8 cellular contexts compared by ENCODE assay signal in the genomic region with DNA sequence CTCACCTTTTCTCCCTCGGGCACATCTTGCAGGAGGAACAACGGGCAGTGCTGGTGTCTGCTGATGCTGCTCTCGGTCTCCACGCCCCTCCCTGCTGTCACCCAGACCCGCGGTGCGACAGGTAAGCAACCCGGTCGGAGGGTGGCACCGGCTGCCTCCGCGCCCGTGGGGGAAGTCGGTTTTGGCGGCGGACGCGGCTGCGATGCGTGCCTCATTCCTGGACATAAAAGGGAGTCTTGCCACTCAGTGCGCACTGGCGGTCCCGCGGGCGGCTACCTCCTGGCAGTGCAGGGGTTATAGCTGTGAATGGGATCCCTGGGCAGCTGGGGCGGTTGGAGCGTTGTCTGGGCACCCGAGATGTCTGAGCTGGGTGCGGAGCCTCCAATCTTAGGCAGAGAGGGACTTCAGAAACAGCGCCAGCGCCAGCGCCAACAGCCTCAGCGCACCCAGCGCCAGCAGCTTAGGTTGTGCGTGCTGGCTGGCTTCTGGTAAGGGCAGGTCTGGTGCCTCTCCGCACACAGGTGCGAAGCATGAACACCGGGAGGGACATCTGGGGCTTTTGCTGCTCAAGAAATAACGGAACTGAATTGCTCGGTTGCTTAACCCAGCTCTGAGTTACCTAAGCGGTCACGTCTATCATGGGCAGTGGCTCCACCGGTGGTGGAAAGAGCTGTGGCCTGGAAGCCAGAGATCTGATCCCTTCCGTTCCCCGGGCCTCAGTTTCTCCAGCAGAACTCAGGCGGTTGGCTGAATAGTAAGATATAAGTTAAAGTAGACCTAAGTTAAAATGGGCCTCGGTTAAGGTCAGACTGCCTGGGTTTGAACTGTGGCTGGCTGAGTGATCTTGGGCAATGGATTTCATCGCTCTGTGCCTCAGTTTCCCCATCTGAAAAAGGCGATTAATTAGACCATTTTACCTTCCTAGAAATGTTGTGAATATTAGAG. TPM values are rescaled to one million over a fixed set of nuclear protein-coding genes. Genes with fewer than 3 reads are reported as not detected.
A peak's percentile ranks its signal among the peaks of the same experiment; 100 is the strongest.
DNase-seq lines count a peak whose midpoint lies in the region; TF ChIP-seq lines count a peak whose summit lies in the region.

No MANE protein-coding gene starts in this region.

- H3K27me3 ChIP-seq in breast epithelium (peaks cover 0 to 42% of the 10 kb centered on the region in 2 donors), mammary epithelial cell (ENCODE audit: insufficient read depth, low read length) (peaks cover 28% of the 10 kb centered on the region), uterus (no peaks in the 10 kb centered on the region)

- H4K20me1 ChIP-seq in mammary epithelial cell (ENCODE audit: insufficient read depth, low read length): no peaks in the 10 kb centered on the region

- dilution Hi-C loops in mammary epithelial cell (cut with HindIII; ENCODE audit: low sequenced_read_pairs): no loop called here

- CTCF ChIA-PET in MCF 10A (lab: Yijun Ruan, JAX) (no interaction called here), mammary epithelial cell (lab: Charles Lee; ENCODE audit: low non-redundant PET) (interaction anchor here (0.7 kb wide), 1 partner anchor 139 kb away, joined by 3 read pairs; no protein-coding TSS in a partner anchor)

- no peak overlapping the region for H3K9ac ChIP-seq in mammary epithelial cell (ENCODE audit: insufficient read depth, low read length)

- H3K27ac ChIP-seq in breast epithelium (peak overlapping the region; percentile 42 to 81), mammary epithelial cell (ENCODE audit: insufficient read depth, low read depth, low read length) (no peak overlapping the region), mesodermal cell (ENCODE audit: low read depth, low read length, severe bottlenecking) (no peak overlapping the region), uterus (peak overlapping the region; percentile 73 to 82)

- H3K36me3 ChIP-seq in breast epithelium (no peaks in the 10 kb centered on the region), mammary epithelial cell (ENCODE audit: insufficient read depth, low read length) (no peaks in the 10 kb centered on the region), mesodermal cell (ENCODE audit: control insufficient read depth, insufficient read depth, low read length) (no peaks in the 10 kb centered on the region), uterus (no peaks in the 10 kb centered on the region)

- no peak overlapping the region for H3K27ac Mint-ChIP-seq in MCF 10A (ENCODE audit: low read depth, unreplicated experiment)

- TF ChIP-seq POLR2A in breast epithelium (IDR thresholded peaks at IDR 0.05): no peak
- no peak for TF ChIP-seq POLR2A in uterus (IDR thresholded peaks at IDR 0.05)

- H3K27me3 Mint-ChIP-seq in MCF 10A (ENCODE audit: insufficient read depth, unreplicated experiment): peaks cover 14% of the 10 kb centered on the region

- no peak overlapping the region for H2AFZ ChIP-seq in mammary epithelial cell (ENCODE audit: low read depth, low read length)

- H3K36me3 Mint-ChIP-seq in MCF 10A (ENCODE audit: insufficient read depth, unreplicated experiment): no peaks in the 10 kb centered on the region

- peak overlapping the region; percentile 56 to 67 (median 65) for H3K4me3 ChIP-seq in breast epithelium
- no peak overlapping the region for H3K4me3 ChIP-seq in mammary epithelial cell (replicated peaks in 1 of 3; ENCODE audit: insufficient read depth in 1 of 3, low read depth in 2 of 3, low read length in 3 of 3)
- H3K4me3 ChIP-seq in mesodermal cell (ENCODE audit: extremely low read depth, insufficient read depth, low read length, poor library complexity, severe bottlenecking): peak overlapping the region; percentile 40
- H3K4me3 ChIP-seq in uterus: peak overlapping the region; percentile 56 to 70

- WGBS in mammary epithelial cell (ENCODE audit: low coverage, missing lambda C conversion rate): 29% methylated on average over 15 of the region's 49 CpGs
- whole genome bisulfite sequencing in mesodermal cell (ENCODE audit: insufficient coverage in 2 of 2), 2 experiments: 6 to 7% methylated on average over 40 to 41 of the region's 49 CpGs

- peak overlapping the region; percentile 69 for H3K4me2 ChIP-seq in mammary epithelial cell (ENCODE audit: insufficient read depth, low read depth, low read length)

- no peaks in the 10 kb centered on the region for H3K79me2 ChIP-seq in mammary epithelial cell (ENCODE audit: insufficient read depth, low read length)

- TF ChIP-seq CTCF in breast epithelium (IDR thresholded peaks at IDR 0.05) (no peak), MCF 10A (IDR thresholded peaks at IDR 0.05; ENCODE audit: unreplicated experiment) (no peak), mammary epithelial cell (conservative IDR thresholded peaks at IDR 0.05 in 1 of 2, IDR thresholded peaks at IDR 0.05 in 1 of 2; ENCODE audit: extremely low read depth in 1 of 2, insufficient read depth in 1 of 2, low read depth in 1 of 2, low read length in 2 of 2) (no peak), uterus (IDR thresholded peaks at IDR 0.05) (no peak)

- no TSS peak for BruUV-seq in MCF 10A (replicated peaks; lab: Mats Ljungman, UMichigan)
- no TSS peak for BruUV-seq in mammary epithelial cell (replicated peaks; lab: Mats Ljungman, UMichigan)

- no peak for DNase-seq in breast epithelium (ENCODE audit: low spot score in 2 of 2)
- no peak for DNase-seq in MCF 10A (ENCODE audit: unreplicated experiment)
- peak; percentile 19 for DNase-seq in mammary epithelial cell
- peak; percentile 34 to 38 for DNase-seq in uterus
- no peak for DNase-seq in NCI-H2081 (lab: John Stamatoyannopoulos, UW)
- no peak for DNase-seq in NCI-H82 treated with DMSO at 0.1 percent for 48 hours (lab: John Stamatoyannopoulos, UW; ENCODE audit: unreplicated experiment)
- DNase-seq in H4 (ENCODE audit: low spot score): no peak

- intact Hi-C loops in breast epithelium (cut with DNase I; ENCODE audit: low total_unique reads): no loop called here
- intact Hi-C loops in MCF 10A (cut with micrococcal nuclease): no loop called here
- intact Hi-C loops in mammary epithelial cell (cut with micrococcal nuclease): no loop called here
- intact Hi-C loops in uterus (cut with DNase I; ENCODE audit: low total_unique reads): no loop called here

- POLR2A ChIA-PET in MCF 10A (lab: Yijun Ruan, JAX): no interaction called here

- H3K4me1 Mint-ChIP-seq in MCF 10A (ENCODE audit: insufficient read depth, unreplicated experiment): no peaks in the 10 kb centered on the region

- no peaks in the 10 kb centered on the region for H3K9me3 Mint-ChIP-seq in MCF 10A (ENCODE audit: unreplicated experiment)

- H3K4me1 ChIP-seq in breast epithelium (peaks cover 0 to 5% of the 10 kb centered on the region in 2 donors), mammary epithelial cell (ENCODE audit: insufficient read depth, low read length) (peaks cover 7% of the 10 kb centered on the region), mesodermal cell (ENCODE audit: control insufficient read depth, insufficient read depth, low read length, poor library complexity, severe bottlenecking) (peaks cover 5% of the 10 kb centered on the region), uterus (no peaks in the 10 kb centered on the region)

- no peaks in the 10 kb centered on the region for H3K9me3 ChIP-seq in breast epithelium
- H3K9me3 ChIP-seq in mammary epithelial cell (replicated peaks; ENCODE audit: insufficient read depth, low read length): no peaks in the 10 kb centered on the region
- H3K9me3 ChIP-seq in mesodermal cell (ENCODE audit: control insufficient read depth, low read length): no peaks in the 10 kb centered on the region
- H3K9me3 ChIP-seq in uterus: no peaks in the 10 kb centered on the region

- in situ Hi-C loops in mammary epithelial cell (cut with MboI; ENCODE audit: low sequenced_read_pairs in 2 of 2): no loop called here

- no peak overlapping the region for H3K4me3 Mint-ChIP-seq in MCF 10A (ENCODE audit: unreplicated experiment)

RNA-seq across cellular contexts. Expression of a gene that starts 0.7 kb away (rescaled TPM):
- total RNA-seq in breast epithelium: 10 to 100 TPM; 13.9 to 47.8 (median 32.4) TPM
- total RNA-seq in MCF 10A (2022): not detected in 2 replicates
- total RNA-seq in mammary epithelial cell: under 1 TPM in 1 of 2 donors, not detected in 1; 0.50 TPM
- polyA plus RNA-seq in mammary epithelial cell: not detected
- not detected for polyA minus RNA-seq in mammary epithelial cell
- 21.2 TPM for polyA plus RNA-seq in mesodermal cell (2013, experiment 1 of 2)
- 15.8 TPM for polyA plus RNA-seq in mesodermal cell (2013, experiment 2 of 2)
- total RNA-seq in uterus: 100 to 1,000 TPM in 1 of 4 donors, 10 to 100 TPM in 3; 20.3 to 160 (median 50.4) TPM
- 1.6 and 1.8 TPM in 2 replicates for total RNA-seq in H4 (2014; rRNA removed; shearing (Covaris generic))

Comparison
In these comparisons a context has a peak if more than half of its experiments do, and no peak if none do; other contexts are left out.
1. DNase-seq: peak in mammary epithelial cell (single experiment) and uterus (2 of 2); none in breast epithelium (0 of 2), MCF 10A (single experiment), NCI-H2081 (0 of 2), NCI-H82 treated with DMSO at 0.1 percent for 48 hours (single experiment) and H4 (single experiment).
2. H3K27ac ChIP-seq: peak in breast epithelium (2 of 2) and uterus (2 of 2); none in mammary epithelial cell (single experiment) and mesodermal cell (single experiment).
3. H3K4me3 ChIP-seq: peak in breast epithelium (3 of 3), mesodermal cell (single experiment) and uterus (2 of 2); none in mammary epithelial cell (0 of 3).